In genomic region chr17:69302682-69303081, GRCh38 we compare ENCODE assay signal across 8 cellular contexts.
"Had no signal": no experiment of that assay in that cellular context is flagged by ENCODE, and none has a peak within 500 bp of the region (broad histone marks: within the 10 kb centered on the region; RNA-seq: fewer than 3 reads in every experiment).

No MANE protein-coding gene starts in this region.

- H3K4me1 ChIP-seq: HAP-1 had no signal

- H3K36me3 ChIP-seq: HAP-1 had no signal

- ATAC-seq: HCT116 had no signal

- H3K9me3 ChIP-seq: HAP-1 had no signal

- H2AFZ ChIP-seq: GM23248 had no signal

- H3K27ac ChIP-seq: GM23248, HL-60 had no signal

- H3K9ac ChIP-seq: GM23248 had no signal

- DNase-seq: GM23248, GOT3, H7, HFFc6, KG1 had no signal

- H3K4me3 ChIP-seq: GM23248, HAP-1 had no signal
